In the genomic region with DNA sequence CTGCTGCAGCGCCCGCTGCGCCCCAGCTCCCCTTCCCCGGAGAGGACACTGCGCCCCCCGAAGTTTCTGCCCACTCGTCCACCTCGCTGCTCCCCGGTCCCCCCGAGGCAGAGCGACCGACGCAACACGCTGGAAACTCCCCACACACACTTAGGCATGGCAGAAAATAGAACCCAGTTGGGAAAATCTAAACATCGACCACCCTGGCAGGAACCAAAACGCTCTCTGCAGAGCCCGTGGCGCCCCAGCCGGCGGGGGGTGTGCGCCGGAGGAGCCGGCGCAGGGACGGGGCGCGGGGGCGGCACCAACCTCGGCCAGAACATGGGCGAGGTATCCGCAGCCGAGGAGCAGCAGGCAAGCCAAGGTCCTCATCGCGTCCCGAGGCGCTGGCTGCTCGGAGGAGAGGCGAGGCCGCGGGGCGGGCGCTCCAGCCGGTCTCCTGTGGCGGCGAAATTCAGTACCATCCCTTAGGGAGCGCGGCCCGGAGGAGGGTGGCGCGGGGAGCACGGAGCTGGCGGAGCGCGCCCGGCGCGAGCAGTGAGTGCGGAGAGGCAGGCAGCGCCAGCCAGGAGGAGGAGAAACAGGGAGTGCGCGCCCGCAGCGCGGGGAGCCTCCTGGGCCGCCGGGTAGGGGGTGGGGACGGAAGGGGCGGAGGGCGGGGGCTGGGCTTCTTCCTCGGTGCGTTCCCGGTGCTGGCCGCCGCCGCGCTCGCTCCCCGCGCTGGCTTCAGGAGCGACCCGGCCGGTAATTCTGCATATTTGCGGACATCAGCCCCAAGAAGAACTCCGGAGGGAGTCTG, we compare ENCODE assay signal across 8 cellular contexts. TPM values are rescaled to one million over a fixed set of nuclear protein-coding genes. Genes with fewer than 3 reads are reported as not detected.
DNase-seq lines count a peak whose midpoint lies in the region; ATAC-seq, FAIRE-seq and TF ChIP-seq lines count a peak whose summit lies in the region.

No MANE protein-coding gene starts in this region.

- H3K9me3 ChIP-seq in NT2/D1 (ENCODE audit: insufficient read depth, low read length) (no peaks in the 10 kb centered on the region), heart right ventricle (no peaks in the 10 kb centered on the region), ovary (no peaks in the 10 kb centered on the region)

- H3K27ac ChIP-seq in angular gyrus (ENCODE audit: low read depth, low read length) (peak overlapping the region; percentile 96), heart right ventricle (peak overlapping the region; percentile 83 to 95 (median 90)), ovary (peak overlapping the region in 1 of 2 donors; percentile 52)

- peak overlapping the region; percentile 98 for H3K9ac ChIP-seq in NT2/D1 (ENCODE audit: insufficient read length, low read depth)

- intact Hi-C loops in heart right ventricle (cut with DNase I): loop anchor here in 9 of 10 donors (2.0 to 10.0 kb wide), 10 partner anchors 136 to 228 kb away; a partner anchor contains a TSS
- intact Hi-C loops in ovary (cut with DNase I): loop anchor here in 2 of 4 donors (5.0 to 10.0 kb wide), 3 partner anchors 148 to 256 kb away; no protein-coding TSS in a partner anchor

- 0 to 1% methylated on average over 79 to 82 of the region's 84 CpGs for WGBS in heart right ventricle, 2 donors
- 1 to 2% (median 1%) methylated on average over 62 to 84 of the region's 84 CpGs for WGBS in ovary, 3 donors

- H3K36me3 ChIP-seq in NT2/D1 (ENCODE audit: insufficient read depth, insufficient read length, low read length) (peaks cover 22% of the 10 kb centered on the region), heart right ventricle (no peaks in the 10 kb centered on the region), ovary (no peaks in the 10 kb centered on the region)

- H3K4me3 ChIP-seq in AG09309 (ENCODE audit: control insufficient read depth, low read depth, low read length): peak overlapping the region; percentile 73
- peak overlapping the region; percentile 89 for H3K4me3 ChIP-seq in NT2/D1 (ENCODE audit: insufficient read length, low read depth)
- H3K4me3 ChIP-seq in heart right ventricle: peak overlapping the region; percentile 56 to 95 (median 75)
- peak overlapping the region; percentile 46 for H3K4me3 ChIP-seq in ovary

- no peak for FAIRE-seq in GM19239 (lab: Jason Lieb, UNC)

- H3K4me1 ChIP-seq in NT2/D1 (ENCODE audit: insufficient read depth, insufficient read length) (peaks cover 30% of the 10 kb centered on the region), heart right ventricle (peaks cover 30 to 74% (median 61%) of the 10 kb centered on the region in 9 donors), ovary (ENCODE audit: insufficient read depth) (peaks cover 15% of the 10 kb centered on the region)

- H3K27me3 ChIP-seq in NT2/D1 (ENCODE audit: insufficient read depth, insufficient read length) (peaks cover 33% of the 10 kb centered on the region), heart right ventricle (peaks cover 0 to 80% (median 26%) of the 10 kb centered on the region in 7 donors), ovary (peaks cover 7% of the 10 kb centered on the region)

- TF ChIP-seq POLR2A in ovary (IDR thresholded peaks at IDR 0.05): no peak

- TF ChIP-seq CTCF in AG09309 (IDR thresholded peaks at IDR 0.05; ENCODE audit: control insufficient read depth, insufficient read depth, low read depth, low read length, missing control alignments): peak; percentile 3
- peak in 2 of 9 donors; percentile 15 to 17 for TF ChIP-seq CTCF in heart right ventricle (IDR thresholded peaks at IDR 0.05)
- TF ChIP-seq CTCF in ovary (IDR thresholded peaks at IDR 0.05): no peak

- no peak for TF ChIP-seq EP300 in ovary (IDR thresholded peaks at IDR 0.05)

- peak; percentile 47 for DNase-seq in AG09309 (ENCODE audit: low read depth)
- peak; percentile 59 for DNase-seq in GM19239 (ENCODE audit: insufficient read length, low spot score)
- no peak for DNase-seq in NT2/D1 (ENCODE audit: low read depth, low spot score)
- DNase-seq in heart right ventricle: peak; percentile 84 to 86
- peak; percentile 49 to 74 (median 67) for DNase-seq in ovary

- ATAC-seq in heart right ventricle: peak; percentile 50 to 66 (median 59)
- no peak for ATAC-seq in GM19023 (IDR thresholded peaks at IDR 0.05; ENCODE audit: unreplicated experiment)
- no peak for ATAC-seq in GM18502 (IDR thresholded peaks at IDR 0.05; ENCODE audit: poor library complexity, unreplicated experiment)

RNA-seq across cellular contexts. Expression of a gene that starts 0.8 kb away (rescaled TPM):
- total RNA-seq in heart right ventricle: 10 to 100 TPM; 16.7 to 38.5 (median 27.9) TPM
- 10 to 100 TPM; 14.3 to 18.3 TPM for polyA plus RNA-seq in heart right ventricle
- total RNA-seq in ovary: 10 to 100 TPM in 3 of 7 donors, 1 to 10 TPM in 4; 3.7 to 35.5 (median 9.4) TPM
- polyA plus RNA-seq in ovary: 1 to 10 TPM; 4.5 to 8.7 TPM

Comparison
In these comparisons a context has a peak if more than half of its experiments do, and no peak if none do; other contexts are left out.
1. ATAC-seq: peak in heart right ventricle (8 of 8); none in GM19023 (single experiment) and GM18502 (single experiment).
2. Peak in every context shown above with its lines, with median percentiles within 50 percentile points of each other: H3K4me3 ChIP-seq.